Comparison of ENCODE assay signal across 8 cellular contexts in the genomic region with DNA sequence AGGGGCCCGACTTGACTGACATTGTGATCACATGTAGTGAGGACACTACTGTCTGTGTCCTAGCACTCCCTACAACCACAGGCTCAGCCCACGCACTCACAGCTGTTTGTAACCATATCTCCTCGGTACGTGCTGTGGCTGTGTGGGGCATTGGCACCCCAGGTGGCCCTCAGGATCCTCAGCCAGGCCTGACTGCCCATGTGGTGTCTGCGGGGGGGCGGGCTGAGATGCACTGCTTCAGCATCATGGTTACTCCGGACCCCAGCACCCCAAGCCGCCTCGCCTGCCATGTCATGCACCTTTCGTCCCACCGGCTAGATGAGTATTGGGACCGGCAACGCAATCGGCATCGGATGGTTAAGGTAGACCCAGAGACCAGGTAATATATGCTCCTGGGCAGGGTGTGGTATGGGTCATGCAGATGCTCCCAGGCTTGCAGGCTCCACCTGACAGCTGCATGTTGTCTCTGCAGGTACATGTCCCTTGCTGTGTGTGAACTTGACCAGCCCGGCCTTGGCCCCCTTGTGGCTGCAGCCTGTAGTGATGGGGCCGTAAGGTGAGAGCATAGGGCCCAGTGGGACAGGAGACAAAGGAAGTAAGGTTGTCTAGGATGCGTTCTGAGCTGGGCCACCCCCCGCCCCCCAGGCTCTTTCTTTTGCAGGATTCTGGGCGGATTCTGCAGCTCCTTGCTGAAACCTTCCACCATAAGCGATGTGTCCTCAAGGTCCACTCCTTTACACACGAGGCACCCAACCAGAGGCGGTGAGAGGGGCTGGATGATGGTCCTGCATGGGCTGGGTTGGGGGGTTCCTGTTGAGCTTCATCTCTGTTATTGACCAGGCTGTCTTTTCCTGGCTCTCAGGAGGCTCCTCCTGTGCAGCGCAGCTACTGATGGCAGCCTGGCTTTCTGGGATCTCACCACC. TPM values are rescaled to one million over a fixed set of nuclear protein-coding genes. Genes with fewer than 3 reads are reported as not detected.
DNase-seq lines count a peak whose midpoint lies in the region; ATAC-seq, FAIRE-seq and TF ChIP-seq lines count a peak whose summit lies in the region.

No MANE protein-coding gene starts in this region.

- H3K9me3 ChIP-seq in heart left ventricle (no peaks in the 10 kb centered on the region), right atrium auricular region (no peaks in the 10 kb centered on the region), PC-3 (ENCODE audit: low read length) (no peaks in the 10 kb centered on the region), K562 (replicated peaks; ENCODE audit: control insufficient read depth, insufficient read depth, low read depth, low read length) (no peaks in the 10 kb centered on the region)

- 84 to 85% (median 85%) methylated on average over 15 to 24 of the region's 24 CpGs for WGBS in heart left ventricle, 4 donors
- WGBS in K562 (ENCODE audit: insufficient coverage, low coverage, missing lambda C conversion rate), result 85% methylated on average over 19 of the region's 24 CpGs

- TF ChIP-seq POLR2A in heart left ventricle (IDR thresholded peaks at IDR 0.05) (no peak), K562 (conservative IDR thresholded peaks at IDR 0.05) (no peak), GM18505 (IDR thresholded peaks at IDR 0.05; ENCODE audit: borderline replicate concordance, extremely low read depth, insufficient read depth, insufficient read length) (no peak)

- CTCF ChIA-PET in PC-3 (lab: Charles Lee), result interaction anchor here (1.5 to 1.9 kb wide), 2 partner anchors 24 to 26 kb away, joined by 9 to 22 read pairs; a partner anchor contains a TSS
- CTCF ChIA-PET in K562 (lab: Yijun Ruan, JAX; ENCODE audit: low intra/inter-chr PET ratio), result interaction anchor here (0.5 kb wide), 1 partner anchor 658 kb away, joined by 7 read pairs; no protein-coding TSS in a partner anchor

- H3K36me3 ChIP-seq in heart left ventricle (peaks cover 0 to 57% (median 39%) of the 10 kb centered on the region in 9 donors), right atrium auricular region (peaks cover 35% of the 10 kb centered on the region), PC-3 (ENCODE audit: low read depth, low read length) (peaks cover 34% of the 10 kb centered on the region), K562 (ENCODE audit: control insufficient read depth, insufficient read depth, low read length) (peaks cover 55% of the 10 kb centered on the region; the same call in 2 of the 3 replicates)

- TF ChIP-seq CTCF in heart left ventricle (IDR thresholded peaks at IDR 0.05) (peak in 10 of 12 donors; percentile 17 to 51 (median 38)), right atrium auricular region (IDR thresholded peaks at IDR 0.05) (peak in 1 of 2 donors; percentile 45), PC-3 (conservative IDR thresholded peaks at IDR 0.05; ENCODE audit: low read depth, low read length) (peak; percentile 82), K562 (IDR thresholded peaks at IDR 0.05 in 2 of 3, conservative IDR thresholded peaks at IDR 0.05 in 1 of 3; ENCODE audit: insufficient read depth in 2 of 3, low read depth in 1 of 3, low read length in 3 of 3) (peak; percentile 61 to 71 (median 71))

- H3K27ac ChIP-seq in heart left ventricle (peak overlapping the region in 1 of 12 donors; percentile 61), right atrium auricular region (no peak overlapping the region), PC-3 (ENCODE audit: low read length) (no peak overlapping the region), K562 (ENCODE audit: extremely low read depth, low read depth, low read length) (no peak overlapping the region)

- ATAC-seq in heart left ventricle, result no peak
- ATAC-seq in PC-3, result peak; percentile 24
- peak; percentile 61 for ATAC-seq in K562
- no peak for ATAC-seq in GM18505 (IDR thresholded peaks at IDR 0.05; ENCODE audit: unreplicated experiment)

- H3K79me2 ChIP-seq in PC-3 (ENCODE audit: low read length) (peaks cover 47% of the 10 kb centered on the region), K562 (ENCODE audit: control insufficient read depth, insufficient read depth, low read length) (peaks cover 46% of the 10 kb centered on the region)

- H3K4me3 ChIP-seq in heart left ventricle (no peak overlapping the region), right atrium auricular region (no peak overlapping the region), PC-3 (ENCODE audit: low read length) (no peak overlapping the region), K562 (no peak overlapping the region)

- no peak overlapping the region for H2AFZ ChIP-seq in PC-3 (ENCODE audit: low read length)
- H2AFZ ChIP-seq in K562 (ENCODE audit: low read depth, low read length), result no peak overlapping the region

- H3K9me2 ChIP-seq in PC-3 (replicated peaks; ENCODE audit: low read length), result no peaks in the 10 kb centered on the region

- H3K27me3 ChIP-seq in heart left ventricle, result no peaks in the 10 kb centered on the region
- no peaks in the 10 kb centered on the region for H3K27me3 ChIP-seq in right atrium auricular region
- no peaks in the 10 kb centered on the region for H3K27me3 ChIP-seq in PC-3 (ENCODE audit: low read length)
- no peaks in the 10 kb centered on the region for H3K27me3 ChIP-seq in K562 (ENCODE audit: control insufficient read depth in 2 of 2, insufficient read depth in 2 of 2, low read length in 2 of 2)

- no peak overlapping the region for H3K4me2 ChIP-seq in PC-3 (ENCODE audit: low read length)
- no peak overlapping the region for H3K4me2 ChIP-seq in K562 (ENCODE audit: insufficient read depth, low read length)

- peak; percentile 66 for FAIRE-seq in K562 (lab: Jason Lieb, UNC)

- peaks cover 0 to 31% (median 22%) of the 10 kb centered on the region in 12 donors for H3K4me1 ChIP-seq in heart left ventricle
- H3K4me1 ChIP-seq in right atrium auricular region, result peaks cover 0 to 31% of the 10 kb centered on the region in 2 donors
- peaks cover 11% of the 10 kb centered on the region; the same call in 1 of the 2 replicates for H3K4me1 ChIP-seq in PC-3 (ENCODE audit: insufficient read depth, low read length)
- peaks cover 8 to 34% of the 10 kb centered on the region in 2 experiments; a peak in 4 of 5 replicates for H3K4me1 ChIP-seq in K562 (replicated peaks in 1 of 2; ENCODE audit: control insufficient read depth in 2 of 2, insufficient read depth in 2 of 2, low read length in 2 of 2)

- no peak for TF ChIP-seq EP300 in K562 (IDR thresholded peaks at IDR 0.05; ENCODE audit: low read length)

- no peaks in the 10 kb centered on the region for H3F3A ChIP-seq in PC-3 (ENCODE audit: low read length, unreplicated experiment)

- peak in 1 of 5 donors; percentile 35 for DNase-seq in heart left ventricle
- DNase-seq in right atrium auricular region (ENCODE audit: low spot score), result no peak
- peak; percentile 69 for DNase-seq in PC-3
- peak in 3 of 4 experiments; percentile 20 to 68 (median 47) for DNase-seq in K562 (ENCODE audit: extremely low read depth in 1 of 4, low spot score in 3 of 4)
- peak; percentile 89 for DNase-seq in myocyte (ENCODE audit: low read depth)
- no peak for DNase-seq in dedifferentiated amniotic fluid mesenchymal stem cell (ENCODE audit: extremely low spot score)
- DNase-seq in NCI-H446 (lab: John Stamatoyannopoulos, UW), result no peak

- H3K9ac ChIP-seq in PC-3 (ENCODE audit: low read length) (no peak overlapping the region), K562 (ENCODE audit: insufficient read depth in 1 of 2, low read depth in 2 of 2, low read length in 2 of 2) (peak overlapping the region in 1 of 2 experiments; percentile 28; a peak in 1 of 4 replicates)

- POLR2A ChIA-PET in PC-3 (lab: Charles Lee; ENCODE audit: unreplicated experiment), result no interaction called here
- POLR2A ChIA-PET in K562 (lab: Yijun Ruan, JAX), result interaction anchor here (0.5 to 1.1 kb wide), 5 partner anchors 8 to 78 kb away, joined by 3 to 7 read pairs (median 4); a partner anchor contains a TSS

- peak in 1 of 2 experiments; percentile 51; a peak in 2 of 4 replicates for TF ChIP-seq RAD21 in K562 (CRISPR knock-in tag; conservative IDR thresholded peaks at IDR 0.05 in 1 of 2, IDR thresholded peaks at IDR 0.05 in 1 of 2)

- peaks cover 8% of the 10 kb centered on the region for H3K9me1 ChIP-seq in K562 (ENCODE audit: control insufficient read depth, insufficient read depth, low read length)

- BruUV-seq in PC-3 (replicated peaks; lab: Mats Ljungman, UMichigan), result no TSS peak
- no TSS peak for BruUV-seq in K562 (replicated peaks; lab: Mats Ljungman, UMichigan)

- intact Hi-C loops in heart left ventricle (cut with DNase I), result no loop called here
- intact Hi-C loops in PC-3 (cut with micrococcal nuclease), result loop anchor here (2.0 kb wide), 1 partner anchor 25 kb away; no protein-coding TSS in a partner anchor
- intact Hi-C loops in K562 (cut with micrococcal nuclease), result loop anchor here (2.0 kb wide), 1 partner anchor 25 kb away; no protein-coding TSS in a partner anchor

- in situ Hi-C loops in K562 (cut with MboI), result no loop called here

- H4K20me1 ChIP-seq in PC-3 (ENCODE audit: low read length) (peaks cover 18% of the 10 kb centered on the region), K562 (replicated peaks; ENCODE audit: control insufficient read depth, insufficient read depth, low read length) (peaks cover 20% of the 10 kb centered on the region; the same call in 1 of the 2 replicates)

RNA-seq across cellular contexts. Expression of a gene that starts 4.4 kb away (rescaled TPM):
- 10 to 100 TPM in 8 of 9 donors, 1 to 10 TPM in 1; 8.1 to 24.7 (median 14.9) TPM for total RNA-seq in heart left ventricle
- 10 to 100 TPM in 1 of 2 donors, 1 to 10 TPM in 1; 6.8 to 13.3 TPM for polyA plus RNA-seq in heart left ventricle
- 10 to 100 TPM in 1 of 2 donors, 1 to 10 TPM in 1; 9.5 to 11.8 TPM for total RNA-seq in right atrium auricular region
- total RNA-seq in PC-3 (2014; rRNA removed), result 37.2 and 43.3 TPM in 2 replicates
- total RNA-seq in K562 (2011; cell fraction: chromatin; rRNA removed; ENCODE audit: low replicate concordance), result 35.7 and 101 TPM in 2 replicates
- 84.0 and 85.6 TPM in 2 replicates for total RNA-seq in K562 (2011; cell fraction: nucleolus; rRNA removed)
- total RNA-seq in K562 (2011; cell fraction: nucleoplasm; rRNA removed), result 43.0 and 44.7 TPM in 2 replicates
- total RNA-seq in K562 (2014; rRNA removed), result 15.7 and 18.0 TPM in 2 replicates
- 8.4 and 11.6 TPM in 2 replicates for total RNA-seq in K562 (2014; rRNA removed; fragmentation: Illumina TruSeq; extraction: Trizol)
- total RNA-seq in K562 (2015; rRNA removed; fragmentation: Illumina TruSeq; extraction: Trizol), result 10.6 and 11.9 TPM in 2 replicates
- 15.7 and 16.0 TPM in 2 replicates for total RNA-seq in K562 (2021)
- polyA plus RNA-seq in K562 (2011; rRNA removed), result 30.5 and 31.3 TPM in 2 replicates
- 45.1 and 53.1 TPM in 2 replicates for polyA plus RNA-seq in K562 (2011; cell fraction: cytosol; rRNA removed)
- polyA plus RNA-seq in K562 (2011; cell fraction: nucleus; rRNA removed), result 167 and 168 TPM in 2 replicates
- 18.1 and 28.0 TPM in 2 replicates for polyA plus RNA-seq in K562 (2012)
- 14.4 and 15.9 TPM in 2 replicates for polyA plus RNA-seq in K562 (2014; fragmentation: Illumina TruSeq; extraction: Trizol)
- 1 to 10 TPM; 6.6 to 7.2 TPM for polyA plus RNA-seq in K562 (2014; fragmentation: Nextera tagmentation; extraction: Ambion mirVana)
- polyA plus RNA-seq in K562 (2014; rRNA removed), result 18.3 and 20.5 TPM in 2 replicates
- 15.7 and 24.6 TPM in 2 replicates for polyA minus RNA-seq in K562 (2011; rRNA and poly(A)+ RNA removed)
- 14.8 and 15.2 TPM in 2 replicates for polyA minus RNA-seq in K562 (2011; cell fraction: cytosol; rRNA and poly(A)+ RNA removed)
- polyA minus RNA-seq in K562 (2011; cell fraction: nucleus; rRNA and poly(A)+ RNA removed), result 30.7 and 32.9 TPM in 2 replicates
- 35.8 and 42.8 TPM in 2 replicates for total RNA-seq in myocyte
- polyA plus RNA-seq in myocyte (2012), result 34.9 TPM

RNA-seq across cellular contexts. Expression of a gene that starts 6.8 kb away (rescaled TPM):
- total RNA-seq in heart left ventricle, result 10 to 100 TPM; 56.2 to 91.2 (median 80.7) TPM
- 10 to 100 TPM; 68.9 to 73.6 TPM for polyA plus RNA-seq in heart left ventricle
- 10 to 100 TPM; 51.2 to 71.1 TPM for total RNA-seq in right atrium auricular region
- total RNA-seq in PC-3 (2014; rRNA removed), result 92.7 and 117 TPM in 2 replicates
- 147 and 376 TPM in 2 replicates for total RNA-seq in K562 (2011; cell fraction: chromatin; rRNA removed; ENCODE audit: low replicate concordance)
- total RNA-seq in K562 (2011; cell fraction: nucleolus; rRNA removed), result 205 and 207 TPM in 2 replicates
- 128 and 141 TPM in 2 replicates for total RNA-seq in K562 (2011; cell fraction: nucleoplasm; rRNA removed)
- total RNA-seq in K562 (2014; rRNA removed), result 33.7 and 43.1 TPM in 2 replicates
- 29.7 and 40.0 TPM in 2 replicates for total RNA-seq in K562 (2014; rRNA removed; fragmentation: Illumina TruSeq; extraction: Trizol)
- total RNA-seq in K562 (2015; rRNA removed; fragmentation: Illumina TruSeq; extraction: Trizol), result 44.7 and 46.7 TPM in 2 replicates
- 90.4 and 90.6 TPM in 2 replicates for total RNA-seq in K562 (2021)
- polyA plus RNA-seq in K562 (2011; rRNA removed), result 47.6 and 69.8 TPM in 2 replicates
- 64.5 and 91.8 TPM in 2 replicates for polyA plus RNA-seq in K562 (2011; cell fraction: cytosol; rRNA removed)
- 426 and 555 TPM in 2 replicates for polyA plus RNA-seq in K562 (2011; cell fraction: nucleus; rRNA removed)
- polyA plus RNA-seq in K562 (2012), result 82.6 and 84.1 TPM in 2 replicates
- 73.7 and 77.8 TPM in 2 replicates for polyA plus RNA-seq in K562 (2014; fragmentation: Illumina TruSeq; extraction: Trizol)
- polyA plus RNA-seq in K562 (2014; fragmentation: Nextera tagmentation; extraction: Ambion mirVana), result 10 to 100 TPM in 1 of 2 experiments, 1 to 10 TPM in 1; 8.9 to 14.2 TPM
- polyA plus RNA-seq in K562 (2014; rRNA removed), result 60.4 and 66.9 TPM in 2 replicates
- polyA minus RNA-seq in K562 (2011; rRNA and poly(A)+ RNA removed), result 46.0 and 52.0 TPM in 2 replicates
- 33.9 and 49.7 TPM in 2 replicates for polyA minus RNA-seq in K562 (2011; cell fraction: cytosol; rRNA and poly(A)+ RNA removed)
- polyA minus RNA-seq in K562 (2011; cell fraction: nucleus; rRNA and poly(A)+ RNA removed), result 35.3 and 35.7 TPM in 2 replicates
- 86.8 and 95.5 TPM in 2 replicates for total RNA-seq in myocyte
- polyA plus RNA-seq in myocyte (2012), result 115 TPM

RNA-seq across cellular contexts. Expression of a gene that starts 7.9 kb away (rescaled TPM):
- total RNA-seq in heart left ventricle (100 to 1,000 TPM; 140 to 308 (median 160) TPM), right atrium auricular region (100 to 1,000 TPM; 182 to 297 TPM), PC-3 (2014; rRNA removed) (191 and 211 TPM in 2 replicates), K562 (2014; rRNA removed) (127 and 133 TPM in 2 replicates), K562 (2014; rRNA removed; fragmentation: Illumina TruSeq; extraction: Trizol) (17.9 and 22.4 TPM in 2 replicates), K562 (2015; rRNA removed; fragmentation: Illumina TruSeq; extraction: Trizol) (26.5 and 27.7 TPM in 2 replicates), K562 (2021) (73.3 and 77.2 TPM in 2 replicates), myocyte (136 and 185 TPM in 2 replicates)
- polyA plus RNA-seq in heart left ventricle (100 to 1,000 TPM; 119 to 273 TPM), K562 (2011; rRNA removed) (22.5 and 25.1 TPM in 2 replicates), K562 (2014; fragmentation: Illumina TruSeq; extraction: Trizol) (39.8 and 49.8 TPM in 2 replicates), K562 (2014; fragmentation: Nextera tagmentation; extraction: Ambion mirVana) (10 to 100 TPM; 17.0 to 36.3 TPM), K562 (2014; rRNA removed) (64.6 and 75.9 TPM in 2 replicates)
- 14.7 and 50.3 TPM in 2 replicates for total RNA-seq in K562 (2011; cell fraction: chromatin; rRNA removed; ENCODE audit: low replicate concordance)
- total RNA-seq in K562 (2011; cell fraction: nucleolus; rRNA removed), result 65.5 and 74.9 TPM in 2 replicates
- total RNA-seq in K562 (2011; cell fraction: nucleoplasm; rRNA removed), result 27.9 and 29.3 TPM in 2 replicates
- 36.7 and 88.5 TPM in 2 replicates for polyA plus RNA-seq in K562 (2011; cell fraction: cytosol; rRNA removed)
- polyA plus RNA-seq in K562 (2011; cell fraction: nucleus; rRNA removed), result 21.1 and 28.5 TPM in 2 replicates
- 62.2 and 78.2 TPM in 2 replicates for polyA plus RNA-seq in K562 (2012)
- 9.4 and 16.0 TPM in 2 replicates for polyA minus RNA-seq in K562 (2011; rRNA and poly(A)+ RNA removed)
- 24.0 and 27.2 TPM in 2 replicates for polyA minus RNA-seq in K562 (2011; cell fraction: cytosol; rRNA and poly(A)+ RNA removed)
- 42.8 and 44.3 TPM in 2 replicates for polyA minus RNA-seq in K562 (2011; cell fraction: nucleus; rRNA and poly(A)+ RNA removed)
- polyA plus RNA-seq in myocyte (2012), result 135 TPM

RNA-seq across cellular contexts. Expression of a gene that starts 15.2 kb away (rescaled TPM):
- 10 to 100 TPM; 43.9 to 87.8 (median 55.4) TPM for total RNA-seq in heart left ventricle
- 100 to 1,000 TPM in 1 of 2 donors, 10 to 100 TPM in 1; 35.9 to 116 TPM for polyA plus RNA-seq in heart left ventricle
- total RNA-seq in right atrium auricular region, result 10 to 100 TPM; 32.1 to 68.7 TPM
- 532 and 576 TPM in 2 replicates for total RNA-seq in PC-3 (2014; rRNA removed)
- 224 and 455 TPM in 2 replicates for total RNA-seq in K562 (2011; cell fraction: chromatin; rRNA removed; ENCODE audit: low replicate concordance)
- total RNA-seq in K562 (2011; cell fraction: nucleolus; rRNA removed), result 251 and 255 TPM in 2 replicates
- total RNA-seq in K562 (2011; cell fraction: nucleoplasm; rRNA removed), result 226 and 247 TPM in 2 replicates
- total RNA-seq in K562 (2014; rRNA removed), result 376 and 506 TPM in 2 replicates
- total RNA-seq in K562 (2014; rRNA removed; fragmentation: Illumina TruSeq; extraction: Trizol), result 296 and 320 TPM in 2 replicates
- 359 and 366 TPM in 2 replicates for total RNA-seq in K562 (2015; rRNA removed; fragmentation: Illumina TruSeq; extraction: Trizol)
- 315 and 318 TPM in 2 replicates for total RNA-seq in K562 (2021)
- polyA plus RNA-seq in K562 (2011; rRNA removed), result 332 and 336 TPM in 2 replicates
- 304 and 356 TPM in 2 replicates for polyA plus RNA-seq in K562 (2011; cell fraction: cytosol; rRNA removed)
- 437 and 515 TPM in 2 replicates for polyA plus RNA-seq in K562 (2011; cell fraction: nucleus; rRNA removed)
- 268 and 344 TPM in 2 replicates for polyA plus RNA-seq in K562 (2012)
- 362 and 391 TPM in 2 replicates for polyA plus RNA-seq in K562 (2014; fragmentation: Illumina TruSeq; extraction: Trizol)
- polyA plus RNA-seq in K562 (2014; fragmentation: Nextera tagmentation; extraction: Ambion mirVana), result 100 to 1,000 TPM; 426 to 507 TPM
- polyA plus RNA-seq in K562 (2014; rRNA removed), result 352 and 442 TPM in 2 replicates
- 413 and 500 TPM in 2 replicates for polyA minus RNA-seq in K562 (2011; rRNA and poly(A)+ RNA removed)
- 300 and 330 TPM in 2 replicates for polyA minus RNA-seq in K562 (2011; cell fraction: cytosol; rRNA and poly(A)+ RNA removed)
- polyA minus RNA-seq in K562 (2011; cell fraction: nucleus; rRNA and poly(A)+ RNA removed), result 122 and 164 TPM in 2 replicates
- total RNA-seq in myocyte, result 242 and 275 TPM in 2 replicates
- 180 TPM for polyA plus RNA-seq in myocyte (2012)

RNA-seq across cellular contexts. Expression of a gene that starts 24.0 kb away (rescaled TPM):
- total RNA-seq in heart left ventricle (10 to 100 TPM; 22.1 to 42.7 (median 34.0) TPM), right atrium auricular region (10 to 100 TPM; 40.5 to 45.4 TPM), PC-3 (2014; rRNA removed) (44.5 and 50.1 TPM in 2 replicates), K562 (2014; rRNA removed) (0.23 and 0.33 TPM in 2 replicates), K562 (2014; rRNA removed; fragmentation: Illumina TruSeq; extraction: Trizol) (0.25 and 0.32 TPM in 2 replicates), K562 (2015; rRNA removed; fragmentation: Illumina TruSeq; extraction: Trizol) (0.14 TPM in 1 of 2 replicates, not detected in the other), K562 (2021) (0.27 and 0.66 TPM in 2 replicates), myocyte (32.8 and 35.9 TPM in 2 replicates)
- polyA plus RNA-seq in heart left ventricle (10 to 100 TPM; 19.0 to 27.0 TPM), K562 (2011; rRNA removed) (0.30 and 0.47 TPM in 2 replicates), K562 (2014; fragmentation: Illumina TruSeq; extraction: Trizol) (0.09 and 0.29 TPM in 2 replicates), K562 (2014; fragmentation: Nextera tagmentation; extraction: Ambion mirVana) (not detected), K562 (2014; rRNA removed) (0.22 and 0.29 TPM in 2 replicates)
- total RNA-seq in K562 (2011; cell fraction: chromatin; rRNA removed; ENCODE audit: low replicate concordance), result 3.4 and 7.6 TPM in 2 replicates
- 4.1 and 6.7 TPM in 2 replicates for total RNA-seq in K562 (2011; cell fraction: nucleolus; rRNA removed)
- total RNA-seq in K562 (2011; cell fraction: nucleoplasm; rRNA removed), result 3.4 and 3.7 TPM in 2 replicates
- 0.34 and 0.42 TPM in 2 replicates for polyA plus RNA-seq in K562 (2011; cell fraction: cytosol; rRNA removed)
- 1.3 and 3.4 TPM in 2 replicates for polyA plus RNA-seq in K562 (2011; cell fraction: nucleus; rRNA removed)
- polyA plus RNA-seq in K562 (2012), result 0.18 and 0.48 TPM in 2 replicates
- 0.63 and 0.77 TPM in 2 replicates for polyA minus RNA-seq in K562 (2011; rRNA and poly(A)+ RNA removed)
- 0.67 and 1.5 TPM in 2 replicates for polyA minus RNA-seq in K562 (2011; cell fraction: cytosol; rRNA and poly(A)+ RNA removed)
- polyA minus RNA-seq in K562 (2011; cell fraction: nucleus; rRNA and poly(A)+ RNA removed), result 1.00 and 1.9 TPM in 2 replicates
- polyA plus RNA-seq in myocyte (2012), result 26.1 TPM

Comparison
In these comparisons a context has a peak if more than half of its experiments do, and no peak if none do; other contexts are left out.
1. ATAC-seq: peak in PC-3 (single experiment) and K562 (single experiment); none in heart left ventricle (0 of 4) and GM18505 (single experiment).
2. DNase-seq: peak in PC-3 (single experiment), K562 (3 of 4) and myocyte (single experiment); none in right atrium auricular region (single experiment), dedifferentiated amniotic fluid mesenchymal stem cell (single experiment) and NCI-H446 (0 of 2).
3. intact Hi-C loops: an anchor here in PC-3 (2.0 kb wide) and K562 (2.0 kb wide); none called in heart left ventricle.